ENCODE assay signal across 15 cellular contexts in genomic region chr3:188510366-188510765, GRCh38.
DNase-seq lines count a peak whose midpoint lies in the region; ATAC-seq, FAIRE-seq and TF ChIP-seq lines count a peak whose summit lies in the region.
"Had no signal": no experiment of that assay in that cellular context is flagged by ENCODE, and none has a peak within 500 bp of the region (broad histone marks: within the 10 kb centered on the region; RNA-seq: fewer than 3 reads in every experiment).

No MANE protein-coding gene starts in this region.

- TF ChIP-seq POLR2A in esophagus muscularis mucosa (IDR thresholded peaks at IDR 0.05; ENCODE audit: low read depth): no peak

- no peak for FAIRE-seq in pancreas (lab: Jason Lieb, UNC)

- no peaks in the 10 kb centered on the region for H3K36me3 ChIP-seq in esophagus muscularis mucosa
- no peaks in the 10 kb centered on the region for H3K36me3 ChIP-seq in pancreas
- H3K36me3 ChIP-seq: heart right ventricle had no signal

- intact Hi-C loops in esophagus muscularis mucosa (cut with DNase I) (no loop called here), pancreas (cut with DNase I) (no loop called here)

- 43% methylated on average over 3 of the region's 3 CpGs for WGBS in esophagus muscularis mucosa
- WGBS in pancreas, 2 donors: 36 to 42% methylated on average over 3 of the region's 3 CpGs

- H3K4me1 ChIP-seq in esophagus muscularis mucosa (peaks cover 29 to 91% (median 56%) of the 10 kb centered on the region in 4 donors), pancreas (peaks cover 0 to 2% (median 0%) of the 10 kb centered on the region in 3 donors), foreskin keratinocyte (no peaks in the 10 kb centered on the region)

- peak overlapping the region; percentile 7 to 67 (median 58) for H3K27ac ChIP-seq in esophagus muscularis mucosa (replicated peaks in 1 of 4)
- H3K27ac ChIP-seq in pancreas: no peak overlapping the region
- no peak overlapping the region for H3K27ac ChIP-seq in foreskin keratinocyte
- H3K27ac ChIP-seq: heart right ventricle, HL-60 had no signal

- H3K4me3 ChIP-seq in esophagus muscularis mucosa (no peak overlapping the region), pancreas (no peak overlapping the region)
- H3K4me3 ChIP-seq: heart right ventricle had no signal

- no peaks in the 10 kb centered on the region for H3K27me3 ChIP-seq in esophagus muscularis mucosa
- H3K27me3 ChIP-seq in pancreas: no peaks in the 10 kb centered on the region
- H3K27me3 ChIP-seq in foreskin keratinocyte: no peaks in the 10 kb centered on the region
- H3K27me3 ChIP-seq: heart right ventricle had no signal

- DNase-seq in AG08395 (ENCODE audit: low spot score) (peak; percentile 21), RPMI7951 (ENCODE audit: low read depth) (peak; percentile 73), esophagus muscularis mucosa (ENCODE audit: extremely low spot score) (no peak), pancreas (peak in 1 of 6 donors; percentile 15), foreskin keratinocyte (no peak), NCI-H187 (lab: John Stamatoyannopoulos, UW) (no peak)
- DNase-seq: activated T-cell treated with anti-CD3 and anti-CD28 coated beads, Interleukin-2, amount 50 U/mL, for 1 hour; amniotic stem cell; DMS53; heart right ventricle; SW 1271 had no signal

- TF ChIP-seq EP300 in esophagus muscularis mucosa (IDR thresholded peaks at IDR 0.05): no peak

- TF ChIP-seq CTCF in esophagus muscularis mucosa (IDR thresholded peaks at IDR 0.05) (no peak), pancreas (IDR thresholded peaks at IDR 0.05) (no peak), foreskin keratinocyte (conservative IDR thresholded peaks at IDR 0.05) (no peak)

- H3K9me3 ChIP-seq in esophagus muscularis mucosa (no peaks in the 10 kb centered on the region), pancreas (no peaks in the 10 kb centered on the region)

- ATAC-seq in pancreas (peak; percentile 44 to 61 (median 59)), foreskin keratinocyte (no peak), GM21367 (IDR thresholded peaks at IDR 0.05; ENCODE audit: unreplicated experiment) (no peak), GM19455 (IDR thresholded peaks at IDR 0.05; ENCODE audit: unreplicated experiment) (no peak)
- ATAC-seq: activated CD4-positive, CD25-positive, alpha-beta regulatory T cell treated with anti-CD3 and anti-CD28 coated beads, Interleukin-2, amount 50 U/mL, for 24 hours; heart right ventricle had no signal

Comparison
In these comparisons a context has a peak if more than half of its experiments do, and no peak if none do; other contexts are left out.
1. DNase-seq: peak in AG08395 (single experiment) and RPMI7951 (single experiment); none in esophagus muscularis mucosa (single experiment), foreskin keratinocyte (0 of 2) and NCI-H187 (0 of 2).
2. H3K27ac ChIP-seq: peak in esophagus muscularis mucosa (4 of 4); none in pancreas (0 of 4) and foreskin keratinocyte (single experiment).
3. ATAC-seq: peak in pancreas (4 of 4); none in foreskin keratinocyte (single experiment), GM21367 (single experiment) and GM19455 (single experiment).